Comparison of ENCODE assay signal across 1 cellular context in the genomic region with DNA sequence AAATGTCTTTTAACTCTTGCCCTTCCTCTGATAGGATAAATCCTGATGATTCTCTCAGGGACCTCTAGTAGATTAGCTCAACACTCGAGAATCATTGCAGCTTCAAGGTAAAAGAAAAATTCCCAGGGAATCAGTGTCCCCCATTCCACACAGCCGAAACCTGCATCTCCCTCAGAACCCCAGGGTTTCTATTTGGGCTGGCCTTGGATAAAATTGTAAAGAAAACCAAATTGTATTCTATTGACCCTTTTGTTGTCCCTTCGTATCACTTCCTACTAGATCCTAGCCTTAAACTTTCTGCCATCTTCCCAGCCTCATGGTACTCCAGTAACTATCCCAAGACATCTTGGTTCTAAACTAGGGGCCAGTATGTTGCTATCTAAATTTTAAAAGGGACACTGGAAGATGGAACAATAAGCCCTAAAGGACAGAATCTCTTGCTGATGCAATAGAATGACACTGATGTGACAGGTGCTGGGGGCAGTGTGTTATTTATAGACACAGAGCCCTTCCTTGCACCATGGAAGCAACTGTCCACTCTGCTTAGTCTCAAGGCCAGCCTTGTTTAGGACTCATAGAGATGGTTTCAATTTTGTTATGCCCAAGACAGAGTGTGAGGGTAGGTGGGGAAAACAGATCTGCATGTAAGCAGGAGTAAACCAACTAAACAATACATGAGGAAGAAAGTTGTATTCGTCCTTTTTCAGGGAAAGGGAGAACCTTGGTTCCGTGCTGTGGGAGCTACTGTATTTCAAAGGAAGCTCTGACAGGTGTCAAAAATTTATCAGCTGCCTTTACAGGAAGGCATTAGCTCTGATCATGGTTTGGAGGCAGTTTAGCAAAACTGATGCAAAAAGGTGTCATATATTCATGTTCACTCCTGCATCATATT.
TF ChIP-seq lines count a peak whose summit lies in the region.

No MANE protein-coding gene starts in this region.

TF ChIP-seq in K562, 482 proteins besides CTCF, POLR2A, EP300 and RAD21 (continued from another document and continues in another):
- TF ChIP-seq, protein P1, sequence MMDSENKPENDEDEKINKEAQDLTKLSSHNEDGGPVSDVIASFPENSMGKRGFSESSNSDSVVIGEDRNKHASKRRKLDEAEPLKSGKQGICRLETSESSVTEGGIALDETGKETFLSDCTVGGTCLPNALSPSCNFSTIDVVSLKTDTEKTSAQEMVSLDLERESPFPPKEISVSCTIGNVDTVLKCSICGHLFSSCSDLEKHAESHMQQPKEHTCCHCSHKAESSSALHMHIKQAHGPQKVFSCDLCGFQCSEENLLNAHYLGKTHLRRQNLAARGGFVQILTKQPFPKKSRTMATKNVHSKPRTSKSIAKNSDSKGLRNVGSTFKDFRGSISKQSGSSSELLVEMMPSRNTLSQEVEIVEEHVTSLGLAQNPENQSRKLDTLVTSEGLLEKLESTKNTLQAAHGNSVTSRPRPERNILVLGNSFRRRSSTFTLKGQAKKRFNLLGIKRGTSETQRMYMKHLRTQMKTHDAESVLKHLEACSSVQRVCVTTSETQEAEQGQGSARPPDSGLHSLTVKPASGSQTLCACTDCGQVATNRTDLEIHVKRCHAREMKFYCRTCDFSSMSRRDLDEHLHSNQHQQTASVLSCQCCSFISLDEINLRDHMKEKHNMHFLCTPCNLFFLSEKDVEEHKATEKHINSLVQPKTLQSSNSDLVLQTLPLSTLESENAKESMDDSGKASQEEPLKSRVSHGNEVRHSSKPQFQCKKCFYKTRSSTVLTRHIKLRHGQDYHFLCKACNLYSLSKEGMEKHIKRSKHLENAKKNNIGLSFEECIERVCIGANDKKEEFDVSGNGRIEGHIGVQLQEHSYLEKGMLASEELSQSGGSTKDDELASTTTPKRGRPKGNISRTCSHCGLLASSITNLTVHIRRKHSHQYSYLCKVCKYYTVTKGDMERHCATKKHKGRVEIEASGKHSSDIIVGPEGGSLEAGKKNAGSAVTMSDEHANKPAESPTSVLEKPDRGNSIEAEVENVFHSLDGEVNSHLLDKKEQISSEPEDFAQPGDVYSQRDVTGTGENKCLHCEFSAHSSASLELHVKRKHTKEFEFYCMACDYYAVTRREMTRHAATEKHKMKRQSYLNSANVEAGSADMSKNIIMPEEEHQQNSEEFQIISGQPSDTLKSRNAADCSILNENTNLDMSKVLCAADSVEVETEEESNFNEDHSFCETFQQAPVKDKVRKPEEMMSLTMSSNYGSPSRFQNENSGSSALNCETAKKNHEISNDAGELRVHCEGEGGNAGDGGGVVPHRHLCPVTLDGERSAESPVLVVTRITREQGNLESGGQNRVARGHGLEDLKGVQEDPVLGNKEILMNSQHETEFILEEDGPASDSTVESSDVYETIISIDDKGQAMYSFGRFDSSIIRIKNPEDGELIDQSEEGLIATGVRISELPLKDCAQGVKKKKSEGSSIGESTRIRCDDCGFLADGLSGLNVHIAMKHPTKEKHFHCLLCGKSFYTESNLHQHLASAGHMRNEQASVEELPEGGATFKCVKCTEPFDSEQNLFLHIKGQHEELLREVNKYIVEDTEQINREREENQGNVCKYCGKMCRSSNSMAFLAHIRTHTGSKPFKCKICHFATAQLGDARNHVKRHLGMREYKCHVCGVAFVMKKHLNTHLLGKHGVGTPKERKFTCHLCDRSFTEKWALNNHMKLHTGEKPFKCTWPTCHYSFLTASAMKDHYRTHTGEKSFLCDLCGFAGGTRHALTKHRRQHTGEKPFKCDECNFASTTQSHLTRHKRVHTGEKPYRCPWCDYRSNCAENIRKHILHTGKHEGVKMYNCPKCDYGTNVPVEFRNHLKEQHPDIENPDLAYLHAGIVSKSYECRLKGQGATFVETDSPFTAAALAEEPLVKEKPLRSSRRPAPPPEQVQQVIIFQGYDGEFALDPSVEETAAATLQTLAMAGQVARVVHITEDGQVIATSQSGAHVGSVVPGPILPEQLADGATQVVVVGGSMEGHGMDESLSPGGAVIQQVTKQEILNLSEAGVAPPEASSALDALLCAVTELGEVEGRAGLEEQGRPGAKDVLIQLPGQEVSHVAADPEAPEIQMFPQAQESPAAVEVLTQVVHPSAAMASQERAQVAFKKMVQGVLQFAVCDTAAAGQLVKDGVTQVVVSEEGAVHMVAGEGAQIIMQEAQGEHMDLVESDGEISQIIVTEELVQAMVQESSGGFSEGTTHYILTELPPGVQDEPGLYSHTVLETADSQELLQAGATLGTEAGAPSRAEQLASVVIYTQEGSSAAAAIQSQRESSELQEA (IDR thresholded peaks at IDR 0.05; ENCODE audit: low read depth) = no peak
- peak; percentile 81; the same call in 1 of the 2 replicates for TF ChIP-seq ZNF830 (CRISPR knock-in tag; IDR thresholded peaks at IDR 0.05)
- TF ChIP-seq, protein P2, sequence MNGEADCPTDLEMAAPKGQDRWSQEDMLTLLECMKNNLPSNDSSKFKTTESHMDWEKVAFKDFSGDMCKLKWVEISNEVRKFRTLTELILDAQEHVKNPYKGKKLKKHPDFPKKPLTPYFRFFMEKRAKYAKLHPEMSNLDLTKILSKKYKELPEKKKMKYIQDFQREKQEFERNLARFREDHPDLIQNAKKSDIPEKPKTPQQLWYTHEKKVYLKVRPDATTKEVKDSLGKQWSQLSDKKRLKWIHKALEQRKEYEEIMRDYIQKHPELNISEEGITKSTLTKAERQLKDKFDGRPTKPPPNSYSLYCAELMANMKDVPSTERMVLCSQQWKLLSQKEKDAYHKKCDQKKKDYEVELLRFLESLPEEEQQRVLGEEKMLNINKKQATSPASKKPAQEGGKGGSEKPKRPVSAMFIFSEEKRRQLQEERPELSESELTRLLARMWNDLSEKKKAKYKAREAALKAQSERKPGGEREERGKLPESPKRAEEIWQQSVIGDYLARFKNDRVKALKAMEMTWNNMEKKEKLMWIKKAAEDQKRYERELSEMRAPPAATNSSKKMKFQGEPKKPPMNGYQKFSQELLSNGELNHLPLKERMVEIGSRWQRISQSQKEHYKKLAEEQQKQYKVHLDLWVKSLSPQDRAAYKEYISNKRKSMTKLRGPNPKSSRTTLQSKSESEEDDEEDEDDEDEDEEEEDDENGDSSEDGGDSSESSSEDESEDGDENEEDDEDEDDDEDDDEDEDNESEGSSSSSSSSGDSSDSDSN (IDR thresholded peaks at IDR 0.05; ENCODE audit: borderline replicate concordance in 1 of 2, low read depth in 2 of 2, low read length in 2 of 2) = no peak
- TF ChIP-seq MAFF (IDR thresholded peaks at IDR 0.05; ENCODE audit: low read length) = no peak
- no peak for TF ChIP-seq STAG1 (CRISPR knock-in tag; IDR thresholded peaks at IDR 0.05; ENCODE audit: borderline replicate concordance)
- no peak for TF ChIP-seq DEAF1 (CRISPR knock-in tag; IDR thresholded peaks at IDR 0.05)
- no peak for TF ChIP-seq ZNF217 (CRISPR knock-in tag; IDR thresholded peaks at IDR 0.05)
- TF ChIP-seq FOXJ2 (tag; IDR thresholded peaks at IDR 0.05) = peak; percentile 61
- TF ChIP-seq TRIM28 (IDR thresholded peaks at IDR 0.05) = no peak
- TF ChIP-seq, protein P3, sequence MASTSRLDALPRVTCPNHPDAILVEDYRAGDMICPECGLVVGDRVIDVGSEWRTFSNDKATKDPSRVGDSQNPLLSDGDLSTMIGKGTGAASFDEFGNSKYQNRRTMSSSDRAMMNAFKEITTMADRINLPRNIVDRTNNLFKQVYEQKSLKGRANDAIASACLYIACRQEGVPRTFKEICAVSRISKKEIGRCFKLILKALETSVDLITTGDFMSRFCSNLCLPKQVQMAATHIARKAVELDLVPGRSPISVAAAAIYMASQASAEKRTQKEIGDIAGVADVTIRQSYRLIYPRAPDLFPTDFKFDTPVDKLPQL (IDR thresholded peaks at IDR 0.05; ENCODE audit: extremely low read depth, insufficient read length) = no peak
- no peak for TF ChIP-seq MTF1 (CRISPR knock-in tag; IDR thresholded peaks at IDR 0.05; ENCODE audit: borderline replicate concordance)
- TF ChIP-seq ZNF274 (IDR thresholded peaks at IDR 0.05; ENCODE audit: borderline replicate concordance, low read depth, low read length) = no peak
- TF ChIP-seq, protein P4, sequence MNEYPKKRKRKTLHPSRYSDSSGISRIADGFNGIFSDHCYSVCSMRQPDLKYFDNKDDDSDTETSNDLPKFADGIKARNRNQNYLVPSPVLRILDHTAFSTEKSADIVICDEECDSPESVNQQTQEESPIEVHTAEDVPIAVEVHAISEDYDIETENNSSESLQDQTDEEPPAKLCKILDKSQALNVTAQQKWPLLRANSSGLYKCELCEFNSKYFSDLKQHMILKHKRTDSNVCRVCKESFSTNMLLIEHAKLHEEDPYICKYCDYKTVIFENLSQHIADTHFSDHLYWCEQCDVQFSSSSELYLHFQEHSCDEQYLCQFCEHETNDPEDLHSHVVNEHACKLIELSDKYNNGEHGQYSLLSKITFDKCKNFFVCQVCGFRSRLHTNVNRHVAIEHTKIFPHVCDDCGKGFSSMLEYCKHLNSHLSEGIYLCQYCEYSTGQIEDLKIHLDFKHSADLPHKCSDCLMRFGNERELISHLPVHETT (CRISPR knock-in tag; conservative IDR thresholded peaks at IDR 0.05 in 1 of 2, IDR thresholded peaks at IDR 0.05 in 1 of 2) = no peak
- no peak for TF ChIP-seq ZBTB40 (IDR thresholded peaks at IDR 0.05)
- no peak for TF ChIP-seq ZBTB40 (CRISPR knock-in tag; IDR thresholded peaks at IDR 0.05)
- peak; percentile 77; the same call in 1 of the 2 replicates for TF ChIP-seq SMARCA4 (IDR thresholded peaks at IDR 0.05)
- TF ChIP-seq, protein P5, sequence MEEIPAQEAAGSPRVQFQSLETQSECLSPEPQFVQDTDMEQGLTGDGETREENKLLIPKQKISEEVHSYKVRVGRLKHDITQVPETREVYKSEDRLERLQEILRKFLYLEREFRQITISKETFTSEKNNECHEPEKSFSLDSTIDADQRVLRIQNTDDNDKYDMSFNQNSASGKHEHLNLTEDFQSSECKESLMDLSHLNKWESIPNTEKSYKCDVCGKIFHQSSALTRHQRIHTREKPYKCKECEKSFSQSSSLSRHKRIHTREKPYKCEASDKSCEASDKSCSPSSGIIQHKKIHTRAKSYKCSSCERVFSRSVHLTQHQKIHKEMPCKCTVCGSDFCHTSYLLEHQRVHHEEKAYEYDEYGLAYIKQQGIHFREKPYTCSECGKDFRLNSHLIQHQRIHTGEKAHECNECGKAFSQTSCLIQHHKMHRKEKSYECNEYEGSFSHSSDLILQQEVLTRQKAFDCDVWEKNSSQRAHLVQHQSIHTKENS (CRISPR knock-in tag; IDR thresholded peaks at IDR 0.05) = no peak
- TF ChIP-seq ZNF445 (CRISPR knock-in tag; IDR thresholded peaks at IDR 0.05; ENCODE audit: low read depth) = no peak
- no peak; the same call in 1 of the 2 replicates for TF ChIP-seq DMBX1 (CRISPR knock-in tag; IDR thresholded peaks at IDR 0.05; ENCODE audit: borderline replicate concordance)
- TF ChIP-seq CREBBP (IDR thresholded peaks at IDR 0.05; ENCODE audit: low read depth, low read length) = no peak
- TF ChIP-seq FOXM1 (IDR thresholded peaks at IDR 0.05; ENCODE audit: low read depth) = no peak
- no peak for TF ChIP-seq FOXM1 (CRISPR knock-in tag; IDR thresholded peaks at IDR 0.05; ENCODE audit: low read depth)
